ENCODE assay signal across 34 cellular contexts in the genomic region with DNA sequence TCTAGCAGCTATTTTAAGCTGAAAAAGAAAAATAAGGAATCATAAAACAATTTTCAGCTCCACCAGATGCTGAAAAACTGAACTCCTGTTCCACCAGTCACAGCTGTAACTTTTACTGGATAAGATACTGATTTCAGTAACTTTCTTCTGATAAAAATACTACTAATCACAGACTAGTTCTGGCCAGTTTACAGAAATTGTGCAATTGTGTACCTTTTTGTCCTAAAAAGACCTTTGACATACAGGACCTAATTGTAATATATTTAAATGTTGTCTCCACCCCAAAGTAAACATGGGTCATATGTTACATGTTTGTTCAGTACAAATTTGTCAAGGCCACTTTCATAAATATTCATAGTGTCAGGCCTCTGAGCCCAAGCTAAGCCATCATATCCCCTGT. TPM values are rescaled to one million over a fixed set of nuclear protein-coding genes. Genes with fewer than 3 reads are reported as not detected.
"Had no signal": no experiment of that assay in that cellular context is flagged by ENCODE, and none has a peak within 500 bp of the region (broad histone marks: within the 10 kb centered on the region; RNA-seq: fewer than 3 reads in every experiment).

No MANE protein-coding gene starts in this region.

- H3K9me3 Mint-ChIP-seq: central memory CD8-positive, alpha-beta T cell; type B pancreatic cell had no signal

- H3K4me1 ChIP-seq: colonic mucosa, esophagus muscularis mucosa, left lung, sigmoid colon, tibial artery had no signal

- H3K27ac ChIP-seq: colonic mucosa, epithelial cell of prostate, esophagus muscularis mucosa, left lung, ovary, sigmoid colon, tibial artery had no signal

- H3K27me3 Mint-ChIP-seq: central memory CD8-positive, alpha-beta T cell; dendritic cell treated with granulocyte-macrophage colony-stimulating factor and Interleukin-4, amounts not matched to agents 40 ng/mL and 50 ng/mL, for 4 days; memory B cell; stimulated activated memory B cell treated with anti-CD40 and anti-IgM and Interleukin-4, amounts not matched to agents 10 μg/mL and 1 μg/mL and 100 μg/mL, for 72 hours; type B pancreatic cell had no signal

- H3K4me1 Mint-ChIP-seq: central memory CD8-positive, alpha-beta T cell; endodermal cell; memory B cell; natural killer cell; stimulated activated memory B cell treated with anti-CD40 and anti-IgM and Interleukin-4, amounts not matched to agents 10 μg/mL and 1 μg/mL and 100 μg/mL, for 72 hours had no signal

- H3K36me3 Mint-ChIP-seq: stimulated activated memory B cell treated with anti-CD40 and anti-IgM and Interleukin-4, amounts not matched to agents 10 μg/mL and 1 μg/mL and 100 μg/mL, for 72 hours; type B pancreatic cell had no signal

- H3K27ac Mint-ChIP-seq: dendritic cell treated with granulocyte-macrophage colony-stimulating factor and Interleukin-4, amounts not matched to agents 40 ng/mL and 50 ng/mL, for 4 days; endodermal cell; memory B cell; natural killer cell; stimulated activated memory B cell treated with anti-CD40 and anti-IgM and Interleukin-4, amounts not matched to agents 10 μg/mL and 1 μg/mL and 100 μg/mL, for 72 hours; type B pancreatic cell had no signal

- H3K27me3 ChIP-seq: colonic mucosa, esophagus muscularis mucosa, left lung, ovary, sigmoid colon, testis, tibial artery had no signal

- H3K4me3 Mint-ChIP-seq: central memory CD8-positive, alpha-beta T cell; dendritic cell treated with granulocyte-macrophage colony-stimulating factor and Interleukin-4, amounts not matched to agents 40 ng/mL and 50 ng/mL, for 4 days; endodermal cell; memory B cell; natural killer cell; stimulated activated memory B cell treated with anti-CD40 and anti-IgM and Interleukin-4, amounts not matched to agents 10 μg/mL and 1 μg/mL and 100 μg/mL, for 72 hours; type B pancreatic cell had no signal

- DNase-seq: colonic mucosa; effector CD8-positive, alpha-beta T cell; endodermal cell; kidney; left lung; natural killer cell; occipital lobe; ovary; retina; sigmoid colon; stimulated activated CD4-positive, alpha-beta T cell treated with anti-CD3 and anti-CD28 coated beads, Interleukin-2, amount 100 ng/mL, for 24 hours; stimulated activated CD4-positive, alpha-beta T cell treated with anti-CD3 and anti-CD28 coated beads, Interleukin-4, amount 100 ng/mL, for 4 hours; stimulated activated naive CD8-positive, alpha-beta T cell treated with anti-CD3 and anti-CD28 coated beads, Interleukin-15, Interleukin-2, amounts not matched to agents 100 U/mL and 50 U/mL, for 24 hours; substantia nigra; testis; tibial artery had no signal

- H3K9me3 ChIP-seq: colonic mucosa, ovary, testis had no signal

- H3K36me3 ChIP-seq: colonic mucosa, esophagus muscularis mucosa, left lung, ovary, sigmoid colon, tibial artery had no signal

- ATAC-seq: left lung; natural killer cell; stimulated activated memory B cell treated with anti-CD40 and anti-IgM and Interleukin-4, amounts not matched to agents 10 μg/mL and 1 μg/mL and 100 μg/mL, for 72 hours; stimulated activated naive CD8-positive, alpha-beta T cell treated with anti-CD3 and anti-CD28 coated beads, Interleukin-15, Interleukin-2, amounts not matched to agents 100 U/mL and 50 U/mL, for 24 hours had no signal

- H3K4me3 ChIP-seq: colonic mucosa, esophagus muscularis mucosa, left lung, lung, ovary, sigmoid colon, testis, tibial artery had no signal

RNA-seq across cellular contexts. Expression of a gene that starts 27.1 kb away (rescaled TPM):
- total RNA-seq: chondrocyte, colonic mucosa, endodermal cell, esophagus muscularis mucosa, fibroblast of lung, fibroblast of villous mesenchyme, frontal cortex, mononuclear cell, natural killer cell, occipital lobe, posterior vena cava, pulmonary artery endothelial cell, sigmoid colon, skeletal muscle tissue, testis, urinary bladder had no signal
- polyA plus RNA-seq: fibroblast of lung, neural cell, ovary, sigmoid colon, urinary bladder had no signal

RNA-seq across cellular contexts. Expression of a gene that starts 52.6 kb away (rescaled TPM):
- total RNA-seq: chondrocyte, colonic mucosa, endodermal cell, esophagus muscularis mucosa, fibroblast of lung, fibroblast of villous mesenchyme, frontal cortex, kidney, left lung, lung, mononuclear cell, natural killer cell, occipital lobe, ovary, posterior vena cava, pulmonary artery endothelial cell, sigmoid colon, skeletal muscle tissue, testis, urinary bladder had no signal
- polyA plus RNA-seq: fibroblast of lung, lung, neural cell, ovary, sigmoid colon, urinary bladder had no signal
